In genomic region chr5:79030663-79031480, GRCh38 we compare ENCODE assay signal across 16 cellular contexts.
"Had no signal": no experiment of that assay in that cellular context is flagged by ENCODE, and none has a peak within 500 bp of the region (broad histone marks: within the 10 kb centered on the region; RNA-seq: fewer than 3 reads in every experiment).

No MANE protein-coding gene starts in this region.

- H3K4me3 ChIP-seq: left ventricle myocardium inferior, mucosa of descending colon, pancreas, thoracic aorta, upper lobe of left lung had no signal

- DNase-seq: activated CD4-positive, CD25-positive, alpha-beta regulatory T cell treated with anti-CD3 and anti-CD28 coated beads, Interleukin-2, amount 50 U/mL, for 72 hours; activated CD8-positive, alpha-beta memory T cell treated with anti-CD3 and anti-CD28 coated beads for 24 hours; activated CD8-positive, alpha-beta memory T cell treated with anti-CD3 and anti-CD28 coated beads, Interleukin-2, amount 50 U/mL, for 48 hours; activated effector memory CD4-positive, alpha-beta T cell treated with Interleukin-2 at 50 U/mL for 16 hours; activated naive CD4-positive, alpha-beta T cell treated with anti-CD3 and anti-CD28 coated beads, Interleukin-2, amount 50 U/mL, for 16 hours; activated T-cell treated with anti-CD3 and anti-CD28 coated beads, Interleukin-2, amount 50 U/mL, for 48 hours; aorta; cortex of kidney; left ventricle myocardium inferior; mucosa of descending colon; naive B cell; pancreas; stimulated activated naive B cell treated with anti-CD40 and anti-IgM and Interleukin-4, amounts not matched to agents 10 μg/mL and 1 μg/mL and 100 μg/mL, for 72 hours; upper lobe of left lung had no signal

- ATAC-seq: esophagus mucosa; mucosa of descending colon; stimulated activated naive B cell treated with anti-CD40 and anti-IgM and Interleukin-4, amounts not matched to agents 10 μg/mL and 1 μg/mL and 100 μg/mL, for 72 hours had no signal
